ENCODE assay signal across 8 cellular contexts in genomic region chr4:20251061-20251795, GRCh38. TPM values are rescaled to one million over a fixed set of nuclear protein-coding genes. Genes with fewer than 3 reads are reported as not detected.
A peak's percentile ranks its signal among the peaks of the same experiment; 100 is the strongest.
DNase-seq lines count a peak whose midpoint lies in the region; ATAC-seq, FAIRE-seq and TF ChIP-seq lines count a peak whose summit lies in the region.

No MANE protein-coding gene starts in this region.

- peak overlapping the region; percentile 46 to 87 (median 72) for H3K4me3 ChIP-seq in dorsolateral prefrontal cortex
- peak overlapping the region; percentile 71 for H3K4me3 ChIP-seq in ovary

- intact Hi-C loops in dorsolateral prefrontal cortex (cut with DNase I) (no loop called here), ovary (cut with DNase I) (no loop called here)

- H3K27ac ChIP-seq in dorsolateral prefrontal cortex, result peak overlapping the region in 46 of 59 donors; percentile 3 to 84 (median 60)
- peak overlapping the region in 1 of 2 donors; percentile 64 for H3K27ac ChIP-seq in ovary

- DNase-seq in dorsolateral prefrontal cortex, result no peak
- DNase-seq in ovary, result no peak
- no peak for DNase-seq in NCI-H2107 (lab: John Stamatoyannopoulos, UW)
- no peak for DNase-seq in DMS114 treated with DMSO at 0.1 percent for 48 hours (lab: John Stamatoyannopoulos, UW; ENCODE audit: unreplicated experiment)
- DNase-seq in D721Med (ENCODE audit: insufficient read length, low spot score), result no peak
- DNase-seq in NCI-H187 treated with DMSO at 0.1 percent for 48 hours (lab: John Stamatoyannopoulos, UW), result no peak

- TF ChIP-seq CTCF in dorsolateral prefrontal cortex (IDR thresholded peaks at IDR 0.05 in 54 of 56, conservative IDR thresholded peaks at IDR 0.05 in 2 of 56; ENCODE audit: low read depth in 1 of 56, partially characterized antibody in 56 of 56) (peak in 4 of 56 donors; percentile 6 to 27 (median 18)), ovary (IDR thresholded peaks at IDR 0.05) (no peak), D721Med (IDR thresholded peaks at IDR 0.05; ENCODE audit: insufficient read depth, missing control alignments) (no peak)

- no peaks in the 10 kb centered on the region for H3K9me3 ChIP-seq in ovary

- no peaks in the 10 kb centered on the region for H3K36me3 ChIP-seq in ovary

- no peak for TF ChIP-seq POLR2A in ovary (IDR thresholded peaks at IDR 0.05)

- H3K4me1 ChIP-seq in ovary (ENCODE audit: insufficient read depth), result peaks cover 10% of the 10 kb centered on the region

- 2 to 3% (median 3%) methylated on average over 30 to 35 of the region's 35 CpGs for WGBS in ovary, 3 donors

- ATAC-seq in GM19025 (IDR thresholded peaks at IDR 0.05; ENCODE audit: low read depth, unreplicated experiment) (peak; percentile 20), HG03439 (IDR thresholded peaks at IDR 0.05; ENCODE audit: unreplicated experiment) (peak; percentile 17)

- no peak for FAIRE-seq in D721Med (lab: Jason Lieb, UNC)

- TF ChIP-seq EP300 in ovary (IDR thresholded peaks at IDR 0.05), result no peak

- H3K27me3 ChIP-seq in dorsolateral prefrontal cortex (peaks cover 0 to 40% (median 15%) of the 10 kb centered on the region in 45 donors), ovary (no peaks in the 10 kb centered on the region)

RNA-seq across cellular contexts. Expression of gene SLIT2, which starts 0.5 kb away (rescaled TPM):
- total RNA-seq in dorsolateral prefrontal cortex, result 10 to 100 TPM; 17.5 to 93.1 (median 45.8) TPM
- total RNA-seq in ovary, result 10 to 100 TPM in 4 of 7 donors, 1 to 10 TPM in 3; 5.3 to 17.7 (median 10.1) TPM
- polyA plus RNA-seq in ovary, result 10 to 100 TPM in 1 of 2 donors, 1 to 10 TPM in 1; 2.0 to 16.1 TPM
